In the genomic region with DNA sequence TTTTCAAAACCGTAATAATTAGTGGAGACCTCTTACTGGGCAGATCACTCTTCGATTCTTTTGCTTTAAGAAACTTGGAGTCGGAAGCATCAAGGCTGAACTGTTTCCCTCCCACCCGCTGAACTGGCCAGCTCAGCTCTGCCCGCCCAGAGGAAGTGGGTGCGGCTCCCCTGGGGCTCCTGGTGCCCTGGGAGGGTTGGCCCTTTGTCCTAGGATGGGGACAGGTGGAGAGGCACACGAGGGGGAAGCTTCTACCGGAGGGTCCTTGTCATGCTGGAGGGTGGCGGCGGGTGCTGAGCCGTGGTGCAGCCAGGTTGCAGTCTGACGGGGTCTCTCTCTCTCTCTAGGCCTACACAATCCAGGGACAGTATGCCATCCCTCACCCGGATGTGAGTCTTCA, we compare ENCODE assay signal across 19 cellular contexts.
DNase-seq lines count a peak whose midpoint lies in the region; ATAC-seq, FAIRE-seq and TF ChIP-seq lines count a peak whose summit lies in the region.
"Had no signal": no experiment of that assay in that cellular context is flagged by ENCODE, and none has a peak within 500 bp of the region (broad histone marks: within the 10 kb centered on the region; RNA-seq: fewer than 3 reads in every experiment).

No MANE protein-coding gene starts in this region.

- peak overlapping the region; percentile 31 for H3K4me3 Mint-ChIP-seq in natural killer cell
- no peak overlapping the region for H3K4me3 Mint-ChIP-seq in natural killer cell treated with Interleukin-12 subunit alpha and Interleukin-12 subunit beta and Interleukin-15 and Interleukin-18, amount 100 ng/mL, for 72 hours
- no peak overlapping the region for H3K4me3 Mint-ChIP-seq in T-helper 2 cell treated with Interferon-gamma antibody and Interleukin-4, amounts not matched to agents 5 μg/mL and 100 μg/mL, for 36 hours
- H3K4me3 Mint-ChIP-seq: B cell; CD14-positive monocyte; CD8-positive, alpha-beta T cell; GM23338 had no signal

- no peak overlapping the region for H3K4me3 ChIP-seq in NB4 (ENCODE audit: low read depth, low read length)
- H3K4me3 ChIP-seq in kidney (ENCODE audit: low read length in 2 of 2), result no peak overlapping the region
- H3K4me3 ChIP-seq: GM23338 had no signal

- TF ChIP-seq CTCF in natural killer cell (IDR thresholded peaks at IDR 0.05) (no peak), NB4 (IDR thresholded peaks at IDR 0.05; ENCODE audit: low read depth, low read length) (no peak), kidney (IDR thresholded peaks at IDR 0.05; ENCODE audit: borderline replicate concordance, extremely low read depth, insufficient read depth) (no peak)

- H3K9me3 ChIP-seq in kidney (ENCODE audit: control insufficient read depth in 1 of 2, low read length in 2 of 2), result no peaks in the 10 kb centered on the region

- intact Hi-C loops in natural killer cell (cut with micrococcal nuclease), result no loop called here
- intact Hi-C loops in kidney (cut with DNase I), result no loop called here

- peaks cover 0 to 9% of the 10 kb centered on the region in 2 donors for H3K4me1 Mint-ChIP-seq in natural killer cell
- peaks cover 0 to 3% of the 10 kb centered on the region in 2 donors for H3K4me1 Mint-ChIP-seq in natural killer cell treated with Interleukin-12 subunit alpha and Interleukin-12 subunit beta and Interleukin-15 and Interleukin-18, amount 100 ng/mL, for 72 hours (ENCODE audit: low read depth in 2 of 2)
- peaks cover 6% of the 10 kb centered on the region for H3K4me1 Mint-ChIP-seq in T-helper 2 cell treated with Interferon-gamma antibody and Interleukin-4, amounts not matched to agents 5 μg/mL and 100 μg/mL, for 36 hours (ENCODE audit: low read depth)
- H3K4me1 Mint-ChIP-seq: B cell, CD14-positive monocyte, GM23338 had no signal

- H3K27me3 Mint-ChIP-seq in natural killer cell (ENCODE audit: low read depth in 2 of 2), result no peaks in the 10 kb centered on the region
- peaks cover 0 to 7% of the 10 kb centered on the region in 2 donors for H3K27me3 Mint-ChIP-seq in natural killer cell treated with Interleukin-12 subunit alpha and Interleukin-12 subunit beta and Interleukin-15 and Interleukin-18, amount 100 ng/mL, for 72 hours
- no peaks in the 10 kb centered on the region for H3K27me3 Mint-ChIP-seq in T-helper 2 cell treated with Interferon-gamma antibody and Interleukin-4, amounts not matched to agents 5 μg/mL and 100 μg/mL, for 36 hours (ENCODE audit: low read depth)
- H3K27me3 Mint-ChIP-seq: B cell had no signal

- no peak for FAIRE-seq in kidney (lab: Jason Lieb, UNC)
- no peak for FAIRE-seq in urothelium cell line (lab: Jason Lieb, UNC)
- FAIRE-seq: A204.1, HepG2, HTR-8/SVneo had no signal

- H3K9me3 Mint-ChIP-seq in natural killer cell, result no peaks in the 10 kb centered on the region
- H3K9me3 Mint-ChIP-seq in natural killer cell treated with Interleukin-12 subunit alpha and Interleukin-12 subunit beta and Interleukin-15 and Interleukin-18, amount 100 ng/mL, for 72 hours, result no peaks in the 10 kb centered on the region
- H3K9me3 Mint-ChIP-seq in T-helper 2 cell treated with Interferon-gamma antibody and Interleukin-4, amounts not matched to agents 5 μg/mL and 100 μg/mL, for 36 hours, result no peaks in the 10 kb centered on the region
- H3K9me3 Mint-ChIP-seq: CD8-positive, alpha-beta T cell; GM23338 had no signal

- H3K36me3 ChIP-seq in kidney (ENCODE audit: control insufficient read depth in 1 of 2, insufficient read depth in 2 of 2, low read length in 2 of 2), result no peaks in the 10 kb centered on the region

- peak in 1 of 3 donors; percentile 24 for ATAC-seq in natural killer cell
- ATAC-seq in natural killer cell treated with Interleukin-12 subunit alpha and Interleukin-12 subunit beta and Interleukin-15 and Interleukin-18, amount 100 ng/mL, for 72 hours, result no peak
- ATAC-seq: CD8-positive, alpha-beta T cell; GM23338; HepG2 had no signal

- DNase-seq in natural killer cell (no peak), NB4 (ENCODE audit: low read depth) (peak; percentile 55), kidney (peak; percentile 44), urothelium cell line (ENCODE audit: low spot score) (peak; percentile 20), T-helper 9 cell (no peak), caudate nucleus (lab: John Stamatoyannopoulos, UW) (no peak)
- no peak for DNase-seq in natural killer cell treated with Interleukin-12 subunit alpha and Interleukin-12 subunit beta and Interleukin-15 and Interleukin-18, amount 100 ng/mL, for 72 hours (ENCODE audit: low spot score)
- DNase-seq in T-helper 2 cell treated with Interferon-gamma antibody and Interleukin-4, amounts not matched to agents 5 μg/mL and 100 μg/mL, for 36 hours (ENCODE audit: low spot score), result no peak
- DNase-seq: CD8-positive, alpha-beta T cell; COR-L47; DND-41; GF-D8; H7 had no signal

- TF ChIP-seq POLR2A in NB4 (IDR thresholded peaks at IDR 0.05; ENCODE audit: extremely low read depth, insufficient read length), result no peak

- H3K36me3 Mint-ChIP-seq in natural killer cell, result no peaks in the 10 kb centered on the region
- no peaks in the 10 kb centered on the region for H3K36me3 Mint-ChIP-seq in natural killer cell treated with Interleukin-12 subunit alpha and Interleukin-12 subunit beta and Interleukin-15 and Interleukin-18, amount 100 ng/mL, for 72 hours
- H3K36me3 Mint-ChIP-seq in T-helper 2 cell treated with Interferon-gamma antibody and Interleukin-4, amounts not matched to agents 5 μg/mL and 100 μg/mL, for 36 hours (ENCODE audit: low read depth), result no peaks in the 10 kb centered on the region
- H3K36me3 Mint-ChIP-seq: CD14-positive monocyte; CD8-positive, alpha-beta T cell had no signal

- H3K27ac Mint-ChIP-seq in natural killer cell, result no peak overlapping the region
- peak overlapping the region in 1 of 2 donors; percentile 39 for H3K27ac Mint-ChIP-seq in natural killer cell treated with Interleukin-12 subunit alpha and Interleukin-12 subunit beta and Interleukin-15 and Interleukin-18, amount 100 ng/mL, for 72 hours
- no peak overlapping the region for H3K27ac Mint-ChIP-seq in T-helper 2 cell treated with Interferon-gamma antibody and Interleukin-4, amounts not matched to agents 5 μg/mL and 100 μg/mL, for 36 hours
- H3K27ac Mint-ChIP-seq: B cell; CD14-positive monocyte; CD8-positive, alpha-beta T cell; GM23338 had no signal

- no peaks in the 10 kb centered on the region for H3K4me1 ChIP-seq in kidney (ENCODE audit: control insufficient read depth in 1 of 2, insufficient read depth in 1 of 2, low read depth in 1 of 2, low read length in 2 of 2)

- no peak overlapping the region for H3K9ac ChIP-seq in kidney (ENCODE audit: low read length in 2 of 2)

- no peak overlapping the region for H3K27ac ChIP-seq in kidney (ENCODE audit: low read depth in 2 of 2, low read length in 2 of 2)
- H3K27ac ChIP-seq in caudate nucleus (ENCODE audit: low read depth, low read length), result no peak overlapping the region

Comparison
In these comparisons a context has a peak if more than half of its experiments do, and no peak if none do; other contexts are left out.
1. DNase-seq: peak in NB4 (single experiment), kidney (single experiment) and urothelium cell line (single experiment); none in natural killer cell (single experiment), natural killer cell treated with Interleukin-12 subunit alpha and Interleukin-12 subunit beta and Interleukin-15 and Interleukin-18, amount 100 ng/mL, for 72 hours (single experiment), T-helper 9 cell (single experiment), T-helper 2 cell treated with Interferon-gamma antibody and Interleukin-4, amounts not matched to agents 5 μg/mL and 100 μg/mL, for 36 hours (single experiment) and caudate nucleus (0 of 61).